ENCODE assay signal across 20 cellular contexts in the genomic region with DNA sequence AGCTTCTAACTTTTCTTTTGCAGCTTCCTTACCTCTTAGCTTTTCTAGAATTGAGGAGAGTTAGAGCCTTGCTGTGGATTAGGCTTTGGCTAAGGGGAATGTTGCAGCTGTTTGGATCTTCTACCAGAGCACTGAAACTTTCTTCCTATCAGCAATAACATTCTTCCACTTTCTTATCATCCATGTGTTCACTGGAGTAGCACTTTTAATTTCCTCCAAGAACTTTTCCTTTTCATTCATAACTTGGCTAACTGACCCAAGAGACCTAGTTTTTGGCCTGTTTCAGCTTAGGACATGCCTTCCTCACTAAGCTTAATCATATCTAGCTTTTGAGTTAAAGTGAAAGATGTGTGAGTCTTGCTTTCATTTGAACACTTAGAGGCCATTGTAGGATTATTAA.
"Had no signal": no experiment of that assay in that cellular context is flagged by ENCODE, and none has a peak within 500 bp of the region (broad histone marks: within the 10 kb centered on the region; RNA-seq: fewer than 3 reads in every experiment).

No MANE protein-coding gene starts in this region.

- H3K27me3 ChIP-seq: esophagus muscularis mucosa, neutrophil, transverse colon, uterus had no signal

- ATAC-seq: activated naive CD8-positive, alpha-beta T cell treated with anti-CD3 and anti-CD28 coated beads, Interleukin-2, amount 50 U/mL, for 24 hours; activated T-helper 17 cell treated with anti-CD3 and anti-CD28 coated beads, Interleukin-2, amount 50 U/mL, for 72 hours; natural killer cell had no signal

- DNase-seq: activated CD4-positive, alpha-beta memory T cell treated with anti-CD3 and anti-CD28 coated beads, Interleukin-2, amount 10 ng/mL, durations not matched to agents 7 days and 5 days; activated CD4-positive, alpha-beta T cell treated with anti-CD3 and anti-CD28 coated beads for 48 hours; activated CD4-positive, CD25-positive, alpha-beta regulatory T cell; activated naive CD4-positive, alpha-beta T cell treated with Interleukin-2 at 50 U/mL for 16 hours; activated naive CD8-positive, alpha-beta T cell treated with anti-CD3 and anti-CD28 coated beads, Interleukin-2, amount 50 U/mL, for 24 hours; activated T-cell treated with anti-CD3 and anti-CD28 coated beads, Interleukin-2, amount 50 U/mL, for 1 hour; aorta; effector CD4-positive, alpha-beta T cell; hypothalamus; kidney; natural killer cell; small intestine; stimulated activated CD4-positive, alpha-beta T cell treated with anti-CD3 and anti-CD28 coated beads, Interleukin-15, amount 100 ng/mL, for 24 hours; stimulated activated CD4-positive, alpha-beta T cell treated with anti-CD3 and anti-CD28 coated beads, Interleukin-2, amount 100 ng/mL, for 48 hours; T1000; transverse colon; uterus had no signal

- H3K9me3 ChIP-seq: esophagus muscularis mucosa, neutrophil, transverse colon had no signal

- H3K27ac ChIP-seq: neutrophil, transverse colon had no signal

- H3K4me1 ChIP-seq: transverse colon, uterus had no signal

- H3K4me3 ChIP-seq: esophagus muscularis mucosa, transverse colon, uterus had no signal

- H3K36me3 ChIP-seq: neutrophil, uterus had no signal
